ENCODE assay signal across 10 cellular contexts in genomic region chr5:31640024-31640423, GRCh38. TPM values are rescaled to one million over a fixed set of nuclear protein-coding genes. Genes with fewer than 3 reads are reported as not detected.
DNase-seq lines count a peak whose midpoint lies in the region; ATAC-seq, FAIRE-seq and TF ChIP-seq lines count a peak whose summit lies in the region.
"Had no signal": no experiment of that assay in that cellular context is flagged by ENCODE, and none has a peak within 500 bp of the region (broad histone marks: within the 10 kb centered on the region; RNA-seq: fewer than 3 reads in every experiment).

No MANE protein-coding gene starts in this region.

- peaks cover 4 to 57% of the 10 kb centered on the region in 2 experiments; a peak in 4 of 5 replicates for H3K27me3 ChIP-seq in HepG2 (ENCODE audit: control insufficient read depth in 1 of 2, insufficient read depth in 2 of 2, low read length in 2 of 2)
- no peaks in the 10 kb centered on the region for H3K27me3 ChIP-seq in right lobe of liver
- H3K27me3 ChIP-seq in dorsolateral prefrontal cortex = no peaks in the 10 kb centered on the region
- no peaks in the 10 kb centered on the region for H3K27me3 ChIP-seq in vagina
- H3K27me3 ChIP-seq in upper lobe of left lung = peaks cover 0 to 6% (median 3%) of the 10 kb centered on the region in 4 donors

- H3K4me1 Mint-ChIP-seq in memory B cell = peaks cover 3% of the 10 kb centered on the region

- no peak for TF ChIP-seq RAD21 in HepG2 (CRISPR knock-in tag; IDR thresholded peaks at IDR 0.05)

- H3K79me2 ChIP-seq in HepG2 (ENCODE audit: insufficient read depth, low read length) = no peaks in the 10 kb centered on the region

- no peaks in the 10 kb centered on the region for H3K36me3 Mint-ChIP-seq in memory B cell

- intact Hi-C loops in HepG2 (cut with micrococcal nuclease; ENCODE audit: unreplicated experiment) (no loop called here), right lobe of liver (cut with DNase I) (no loop called here), dorsolateral prefrontal cortex (cut with DNase I) (loop anchor here in 1 of 2 donors (10.0 kb wide), 1 partner anchor 275 kb away; no protein-coding TSS in a partner anchor), vagina (cut with DNase I) (no loop called here)

- no peaks in the 10 kb centered on the region for H3K9me3 Mint-ChIP-seq in memory B cell

- H4K20me1 ChIP-seq in HepG2 (ENCODE audit: insufficient read depth, low read length) = no peaks in the 10 kb centered on the region

- no peak overlapping the region for H3K9ac ChIP-seq in HepG2 (ENCODE audit: insufficient read depth, low read depth, low read length)

- FAIRE-seq in HepG2 (lab: Jason Lieb, UNC) = no peak

- no peak overlapping the region for H3K4me3 ChIP-seq in HepG2 (replicated peaks in 1 of 3; ENCODE audit: insufficient read depth in 1 of 3, low read depth in 2 of 3, low read length in 3 of 3)
- H3K4me3 ChIP-seq in right lobe of liver = no peak overlapping the region
- H3K4me3 ChIP-seq in dorsolateral prefrontal cortex = peak overlapping the region; percentile 59 to 86 (median 73)
- peak overlapping the region; percentile 54 to 67 for H3K4me3 ChIP-seq in vagina
- peak overlapping the region in 2 of 4 donors; percentile 64 to 87 for H3K4me3 ChIP-seq in upper lobe of left lung

- POLR2A ChIA-PET in HepG2 (lab: Yijun Ruan, JAX) = no interaction called here

- TF ChIP-seq EP300 in HepG2 (IDR thresholded peaks at IDR 0.05; ENCODE audit: low read depth in 2 of 2, low read length in 2 of 2) = no peak
- no peak for TF ChIP-seq EP300 in HepG2 (CRISPR knock-in tag; IDR thresholded peaks at IDR 0.05; ENCODE audit: borderline replicate concordance)
- no peak for TF ChIP-seq EP300 in upper lobe of left lung (IDR thresholded peaks at IDR 0.05)

- H3K4me2 ChIP-seq in HepG2 (ENCODE audit: low read depth, low read length) = no peak overlapping the region

- TF ChIP-seq CTCF in HepG2 (CRISPR knock-in tag; IDR thresholded peaks at IDR 0.05) = no peak
- TF ChIP-seq CTCF in right lobe of liver (IDR thresholded peaks at IDR 0.05) = no peak
- no peak for TF ChIP-seq CTCF in dorsolateral prefrontal cortex (IDR thresholded peaks at IDR 0.05 in 54 of 56, conservative IDR thresholded peaks at IDR 0.05 in 2 of 56; ENCODE audit: low read depth in 1 of 56, partially characterized antibody in 56 of 56)
- TF ChIP-seq CTCF in vagina (IDR thresholded peaks at IDR 0.05) = no peak
- TF ChIP-seq CTCF in upper lobe of left lung (IDR thresholded peaks at IDR 0.05) = no peak

- ATAC-seq in HepG2 (0 out of 3 replicates have a peak, but pooled peaks have one; percentile 8), right lobe of liver (no peak), memory B cell (ENCODE audit: low read depth) (no peak), upper lobe of left lung (ENCODE audit: low FRiP score in 2 of 2) (no peak)

- CTCF ChIA-PET in HepG2 (lab: Yijun Ruan, JAX; ENCODE audit: low intra/inter-chr PET ratio, low total read pairs) = no interaction called here

- peak overlapping the region; percentile 79 for H3K4me3 Mint-ChIP-seq in memory B cell

- DNase-seq in HepG2 (ENCODE audit: low spot score) (no peak), right lobe of liver (no peak), dorsolateral prefrontal cortex (no peak), memory B cell (ENCODE audit: low spot score in 2 of 2) (no peak), vagina (ENCODE audit: extremely low spot score in 2 of 2) (no peak), LoVo (ENCODE audit: low spot score) (no peak), upper lobe of left lung (no peak), dedifferentiated amniotic fluid mesenchymal stem cell (ENCODE audit: extremely low spot score) (no peak)
- DNase-seq: SHP77 had no signal

- no TSS peak for BruUV-seq in HepG2 (replicated peaks; lab: Mats Ljungman, UMichigan)

- 2% methylated on average over 8 of the region's 9 CpGs for WGBS in HepG2 (ENCODE audit: low lambda C conversion rate)
- 34% methylated on average over 9 of the region's 9 CpGs for WGBS in right lobe of liver (ENCODE audit: insufficient coverage, low coverage, low lambda C conversion rate, missing lambda C conversion rate)
- WGBS in upper lobe of left lung, 2 donors = 37 to 58% methylated on average over 6 to 9 of the region's 9 CpGs

- H3K36me3 ChIP-seq in HepG2 (replicated peaks in 1 of 2; ENCODE audit: control insufficient read depth in 1 of 2, insufficient read depth in 2 of 2, low read length in 2 of 2) (no peaks in the 10 kb centered on the region), right lobe of liver (no peaks in the 10 kb centered on the region), vagina (no peaks in the 10 kb centered on the region), upper lobe of left lung (no peaks in the 10 kb centered on the region)
- H3K36me3 ChIP-seq: neutrophil had no signal

- in situ Hi-C loops in HepG2 (cut with HindIII; ENCODE audit: extremely low pct_ligation_motif_present, low pct_unique_long_range_greater_than_20kb) = no loop called here

- H3K4me1 ChIP-seq in HepG2 (ENCODE audit: insufficient read depth, low read length) (no peaks in the 10 kb centered on the region), right lobe of liver (no peaks in the 10 kb centered on the region), vagina (peaks cover 18% of the 10 kb centered on the region), upper lobe of left lung (peaks cover 13 to 22% (median 14%) of the 10 kb centered on the region in 4 donors)

- no peaks in the 10 kb centered on the region for H3K9me3 ChIP-seq in HepG2 (ENCODE audit: low read length)
- no peaks in the 10 kb centered on the region for H3K9me3 ChIP-seq in right lobe of liver
- H3K9me3 ChIP-seq in vagina = no peaks in the 10 kb centered on the region
- no peaks in the 10 kb centered on the region for H3K9me3 ChIP-seq in upper lobe of left lung
- H3K9me3 ChIP-seq: neutrophil had no signal

- H3K27me3 Mint-ChIP-seq in memory B cell = peaks cover 5% of the 10 kb centered on the region

- TF ChIP-seq POLR2A in HepG2 (IDR thresholded peaks at IDR 0.05; ENCODE audit: insufficient read depth in 1 of 2, low read depth in 2 of 2, low read length in 2 of 2) (no peak), right lobe of liver (IDR thresholded peaks at IDR 0.05) (no peak), vagina (IDR thresholded peaks at IDR 0.05) (no peak), upper lobe of left lung (IDR thresholded peaks at IDR 0.05) (no peak)

- no peak overlapping the region for H3K27ac Mint-ChIP-seq in memory B cell

- H3K27ac ChIP-seq in HepG2 (ENCODE audit: extremely low read length, insufficient read depth, low read length) = no peak overlapping the region
- no peak overlapping the region for H3K27ac ChIP-seq in right lobe of liver
- H3K27ac ChIP-seq in dorsolateral prefrontal cortex = peak overlapping the region in 39 of 59 donors; percentile 12 to 89 (median 67)
- no peak overlapping the region for H3K27ac ChIP-seq in vagina
- no peak overlapping the region for H3K27ac ChIP-seq in upper lobe of left lung
- H3K27ac ChIP-seq: neutrophil had no signal

- H2AFZ ChIP-seq in HepG2 (ENCODE audit: low read length) = no peak overlapping the region

TF ChIP-seq in HepG2, 621 proteins besides CTCF, POLR2A, EP300 and RAD21:
- TF ChIP-seq MEIS2 (CRISPR knock-in tag; IDR thresholded peaks at IDR 0.05) = no peak
- TF ChIP-seq ZNF850 (CRISPR knock-in tag; conservative IDR thresholded peaks at IDR 0.05) = no peak
TF ChIP-seq in HepG2: peak in this region for 0.

RNA-seq across cellular contexts. Expression of gene PDZD2, which starts 1.1 kb away (rescaled TPM):
- total RNA-seq in HepG2 (2016; rRNA removed; fragmentation: Illumina TruSeq; extraction: Trizol) (not detected in 2 replicates), right lobe of liver (1 to 10 TPM in 2 of 6 experiments, under 1 TPM in 4; 0.43 to 1.9 (median 0.88) TPM), dorsolateral prefrontal cortex (100 to 1,000 TPM in 74 of 120 experiments, 10 to 100 TPM in 46; 40.2 to 232 (median 105) TPM), vagina (42.7 TPM), upper lobe of left lung (10 to 100 TPM; 53.4 to 73.6 (median 68.4) TPM)
- not detected in 2 replicates for total RNA-seq in HepG2 (2016; cell fraction: cytosol; rRNA removed; fragmentation: Illumina TruSeq; extraction: Trizol; ENCODE audit: low read depth)
- not detected in 2 replicates for total RNA-seq in HepG2 (2016; cell fraction: insoluble cytoplasmic fraction; rRNA removed; fragmentation: Illumina TruSeq; extraction: Trizol)
- total RNA-seq in HepG2 (2016; cell fraction: membrane; rRNA removed; fragmentation: Illumina TruSeq; extraction: Trizol) = not detected in 2 replicates
- not detected in 2 replicates for total RNA-seq in HepG2 (2016; cell fraction: nucleus; rRNA removed; fragmentation: Illumina TruSeq; extraction: Trizol)
- under 0.01 and 0.04 TPM in 2 replicates for polyA plus RNA-seq in HepG2 (2011; rRNA removed)
- polyA plus RNA-seq in HepG2 (2011; cell fraction: cytosol; rRNA removed) = under 0.01 and 0.01 TPM in 2 replicates
- 0.16 TPM in 1 of 2 replicates, not detected in the other for polyA plus RNA-seq in HepG2 (2011; cell fraction: nucleus; rRNA removed)
- polyA plus RNA-seq in HepG2 (2012) = 0.17 and 0.66 TPM in 2 replicates
- not detected in 2 replicates for polyA plus RNA-seq in HepG2 (2016; cell fraction: cytosol; fragmentation: Illumina TruSeq; extraction: Trizol; ENCODE audit: low read depth)
- polyA plus RNA-seq in HepG2 (2016; cell fraction: insoluble cytoplasmic fraction; fragmentation: Illumina TruSeq; extraction: Trizol; ENCODE audit: low read depth) = not detected in 2 replicates
- not detected in 2 replicates for polyA plus RNA-seq in HepG2 (2016; cell fraction: membrane; fragmentation: Illumina TruSeq; extraction: Trizol; ENCODE audit: low read depth)
- not detected in 2 replicates for polyA plus RNA-seq in HepG2 (2016; cell fraction: nucleus; fragmentation: Illumina TruSeq; extraction: Trizol; ENCODE audit: insufficient read depth, low read depth)
- polyA minus RNA-seq in HepG2 (2011; rRNA and poly(A)+ RNA removed; ENCODE audit: low replicate concordance) = 0.10 and 5.4 TPM in 2 replicates
- not detected in 2 replicates for polyA minus RNA-seq in HepG2 (2011; cell fraction: cytosol; rRNA and poly(A)+ RNA removed)
- polyA minus RNA-seq in HepG2 (2011; cell fraction: nucleus; rRNA and poly(A)+ RNA removed) = 0.12 and 0.13 TPM in 2 replicates

Comparison
In these comparisons a context has a peak if more than half of its experiments do, and no peak if none do; other contexts are left out.
1. H3K27ac ChIP-seq: peak in dorsolateral prefrontal cortex (39 of 59); none in HepG2 (single experiment), right lobe of liver (0 of 3), vagina (single experiment) and upper lobe of left lung (0 of 4).
2. H3K4me3 ChIP-seq: peak in dorsolateral prefrontal cortex (59 of 59) and vagina (2 of 2); none in HepG2 (0 of 3) and right lobe of liver (0 of 3).
3. RNA of gene PDZD2, which starts 1.1 kb away (total RNA-seq): 40.2 to 232 TPM in dorsolateral prefrontal cortex, 53.4 to 73.6 TPM in upper lobe of left lung and 42.7 TPM in vagina (single experiment); 0.43 to 1.9 TPM in right lobe of liver and not detected in HepG2; every median in the first group is over 10 times any median in the second.